In genomic region chr6:57432919-57433684, GRCh38 we compare ENCODE assay signal across 12 cellular contexts.
DNase-seq lines count a peak whose midpoint lies in the region; ATAC-seq, FAIRE-seq and TF ChIP-seq lines count a peak whose summit lies in the region.
"Had no signal": no experiment of that assay in that cellular context is flagged by ENCODE, and none has a peak within 500 bp of the region (broad histone marks: within the 10 kb centered on the region; RNA-seq: fewer than 3 reads in every experiment).

No MANE protein-coding gene starts in this region.

- no peak for TF ChIP-seq POLR2A in HepG2 (IDR thresholded peaks at IDR 0.05; ENCODE audit: insufficient read depth in 1 of 2, low read depth in 2 of 2, low read length in 2 of 2)
- no peak for TF ChIP-seq POLR2A in thyroid gland (IDR thresholded peaks at IDR 0.05)

- no peak for TF ChIP-seq EP300 in HepG2 (IDR thresholded peaks at IDR 0.05; ENCODE audit: low read depth in 2 of 2, low read length in 2 of 2)
- TF ChIP-seq EP300 in HepG2 (CRISPR knock-in tag; IDR thresholded peaks at IDR 0.05; ENCODE audit: borderline replicate concordance), result no peak

- H3K4me3 ChIP-seq in GM23248 (0 out of 2 replicates have a peak overlapping the region, but pooled peaks have one; percentile 12), HepG2 (replicated peaks in 1 of 3; ENCODE audit: insufficient read depth in 1 of 3, low read depth in 2 of 3, low read length in 3 of 3) (no peak overlapping the region), thyroid gland (replicated peaks in 1 of 3) (no peak overlapping the region)

- in situ Hi-C loops in GM23248 (cut with MboI) (no loop called here), HepG2 (cut with HindIII; ENCODE audit: extremely low pct_ligation_motif_present, low pct_unique_long_range_greater_than_20kb) (no loop called here)

- peaks cover 38% of the 10 kb centered on the region for H3F3A ChIP-seq in GM23248 (ENCODE audit: insufficient read depth)

- WGBS in GM23248 (ENCODE audit: low coverage in 1 of 2, low lambda C conversion rate in 2 of 2, missing lambda C conversion rate in 2 of 2), 2 experiments, result 75 to 78% methylated on average over 4 of the region's 4 CpGs
- 98% methylated on average over 4 of the region's 4 CpGs for WGBS in HepG2 (ENCODE audit: low lambda C conversion rate)
- WGBS in thyroid gland, 2 donors, result 81% methylated on average over 4 of the region's 4 CpGs

- H3K27me3 ChIP-seq in GM23248 (replicated peaks; ENCODE audit: insufficient read depth) (no peaks in the 10 kb centered on the region), HepG2 (ENCODE audit: control insufficient read depth in 1 of 2, insufficient read depth in 2 of 2, low read length in 2 of 2) (no peaks in the 10 kb centered on the region), thyroid gland (no peaks in the 10 kb centered on the region)

- H3K4me3 Mint-ChIP-seq in memory B cell, result peak overlapping the region; percentile 54
- H3K4me3 Mint-ChIP-seq: activated T-helper 17 cell treated with anti-CD3 and anti-CD28 coated beads, Interleukin-2, amount 50 U/mL, for 72 hours had no signal

- CTCF ChIA-PET in HepG2 (lab: Yijun Ruan, JAX; ENCODE audit: low intra/inter-chr PET ratio, low total read pairs), result no interaction called here

- peak overlapping the region; percentile 38; the same call in 1 of the 2 replicates for H2AFZ ChIP-seq in GM23248
- H2AFZ ChIP-seq in HepG2 (ENCODE audit: low read length), result no peak overlapping the region

- H3K9me3 Mint-ChIP-seq in memory B cell, result no peaks in the 10 kb centered on the region
- H3K9me3 Mint-ChIP-seq: activated T-helper 17 cell treated with anti-CD3 and anti-CD28 coated beads, Interleukin-2, amount 50 U/mL, for 72 hours had no signal

- H3K27ac ChIP-seq in GM23248 (peak overlapping the region; percentile 57), HepG2 (ENCODE audit: extremely low read length, insufficient read depth, low read length) (no peak overlapping the region), thyroid gland (no peak overlapping the region), caudate nucleus (ENCODE audit: low read depth, low read length) (no peak overlapping the region)

- H3K4me2 ChIP-seq in GM23248 (ENCODE audit: unreplicated experiment) (peak overlapping the region; percentile 40), HepG2 (ENCODE audit: low read depth, low read length) (no peak overlapping the region)

- intact Hi-C loops in HepG2 (cut with micrococcal nuclease; ENCODE audit: unreplicated experiment), result no loop called here
- intact Hi-C loops in thyroid gland (cut with DNase I), result no loop called here

- H4K20me1 ChIP-seq in GM23248 (ENCODE audit: insufficient read depth) (no peaks in the 10 kb centered on the region), HepG2 (ENCODE audit: insufficient read depth, low read length) (no peaks in the 10 kb centered on the region)

- H3K9me2 ChIP-seq in GM23248 (ENCODE audit: insufficient read depth), result no peaks in the 10 kb centered on the region

- TF ChIP-seq RAD21 in HepG2 (CRISPR knock-in tag; IDR thresholded peaks at IDR 0.05), result no peak

- H3K79me2 ChIP-seq in GM23248 (ENCODE audit: insufficient read depth) (peaks cover 64% of the 10 kb centered on the region), HepG2 (ENCODE audit: insufficient read depth, low read length) (no peaks in the 10 kb centered on the region)

- H3K4me1 Mint-ChIP-seq in memory B cell, result peaks cover 27% of the 10 kb centered on the region

- POLR2A ChIA-PET in HepG2 (lab: Yijun Ruan, JAX), result no interaction called here

- BruUV-seq in HepG2 (replicated peaks; lab: Mats Ljungman, UMichigan), result no TSS peak

- peak; percentile 38 for ATAC-seq in GM18867 (IDR thresholded peaks at IDR 0.05; ENCODE audit: unreplicated experiment)
- peak; percentile 72 for ATAC-seq in memory B cell (ENCODE audit: low read depth)
- ATAC-seq in HepG2, result no peak
- ATAC-seq: activated T-helper 17 cell treated with anti-CD3 and anti-CD28 coated beads, Interleukin-2, amount 50 U/mL, for 72 hours had no signal

- H3K27me3 Mint-ChIP-seq in memory B cell, result no peaks in the 10 kb centered on the region
- H3K27me3 Mint-ChIP-seq: activated T-helper 17 cell treated with anti-CD3 and anti-CD28 coated beads, Interleukin-2, amount 50 U/mL, for 72 hours had no signal

- H3K36me3 ChIP-seq in GM23248 (ENCODE audit: low read depth) (no peaks in the 10 kb centered on the region), HepG2 (replicated peaks in 1 of 2; ENCODE audit: control insufficient read depth in 1 of 2, insufficient read depth in 2 of 2, low read length in 2 of 2) (no peaks in the 10 kb centered on the region), thyroid gland (no peaks in the 10 kb centered on the region)

- DNase-seq in GM23248 (peak; percentile 13), Kasumi-1 (lab: John Stamatoyannopoulos, UW) (peak; percentile 27 to 42), memory B cell (ENCODE audit: low spot score in 2 of 2) (no peak), HepG2 (ENCODE audit: low spot score) (no peak), COLO668 (lab: John Stamatoyannopoulos, UW; ENCODE audit: unreplicated experiment) (no peak), thyroid gland (no peak), caudate nucleus (lab: John Stamatoyannopoulos, UW) (no peak)
- DNase-seq: effector CD4-positive, alpha-beta T cell; NCI-H524 treated with DMSO at 0.1 percent for 48 hours; T-helper 9 cell had no signal

- TF ChIP-seq CTCF in HepG2 (CRISPR knock-in tag; IDR thresholded peaks at IDR 0.05), result no peak
- no peak for TF ChIP-seq CTCF in thyroid gland (IDR thresholded peaks at IDR 0.05)

- H3K27ac Mint-ChIP-seq in memory B cell, result peak overlapping the region; percentile 38
- H3K27ac Mint-ChIP-seq: activated T-helper 17 cell treated with anti-CD3 and anti-CD28 coated beads, Interleukin-2, amount 50 U/mL, for 72 hours had no signal

- no peak for FAIRE-seq in HepG2 (lab: Jason Lieb, UNC)

- peak overlapping the region; percentile 1; the same call in 1 of the 2 replicates for H3K9ac ChIP-seq in GM23248
- H3K9ac ChIP-seq in HepG2 (ENCODE audit: insufficient read depth, low read depth, low read length), result no peak overlapping the region

- peaks cover 43% of the 10 kb centered on the region for H3K4me1 ChIP-seq in GM23248 (ENCODE audit: insufficient read depth)
- H3K4me1 ChIP-seq in HepG2 (ENCODE audit: insufficient read depth, low read length), result peaks cover 27% of the 10 kb centered on the region
- no peaks in the 10 kb centered on the region for H3K4me1 ChIP-seq in thyroid gland

- H3K9me3 ChIP-seq in GM23248 (ENCODE audit: low read depth) (no peaks in the 10 kb centered on the region), HepG2 (ENCODE audit: low read length) (no peaks in the 10 kb centered on the region), thyroid gland (no peaks in the 10 kb centered on the region)

- H3K36me3 Mint-ChIP-seq in memory B cell, result peaks cover 3% of the 10 kb centered on the region

TF ChIP-seq in HepG2, 621 proteins besides CTCF, POLR2A, EP300 and RAD21:
- TF ChIP-seq ZNF652 (CRISPR knock-in tag; IDR thresholded peaks at IDR 0.05; ENCODE audit: borderline replicate concordance, low read depth) (no peak), TBX3 (IDR thresholded peaks at IDR 0.05; ENCODE audit: borderline replicate concordance) (no peak), ZNF605 (CRISPR knock-in tag; IDR thresholded peaks at IDR 0.05) (no peak), ZNF816 (CRISPR knock-in tag; IDR thresholded peaks at IDR 0.05; ENCODE audit: borderline replicate concordance) (no peak), SIN3A (IDR thresholded peaks at IDR 0.05; ENCODE audit: borderline replicate concordance, low read depth, low read length) (no peak)
- TF ChIP-seq, protein P1, sequence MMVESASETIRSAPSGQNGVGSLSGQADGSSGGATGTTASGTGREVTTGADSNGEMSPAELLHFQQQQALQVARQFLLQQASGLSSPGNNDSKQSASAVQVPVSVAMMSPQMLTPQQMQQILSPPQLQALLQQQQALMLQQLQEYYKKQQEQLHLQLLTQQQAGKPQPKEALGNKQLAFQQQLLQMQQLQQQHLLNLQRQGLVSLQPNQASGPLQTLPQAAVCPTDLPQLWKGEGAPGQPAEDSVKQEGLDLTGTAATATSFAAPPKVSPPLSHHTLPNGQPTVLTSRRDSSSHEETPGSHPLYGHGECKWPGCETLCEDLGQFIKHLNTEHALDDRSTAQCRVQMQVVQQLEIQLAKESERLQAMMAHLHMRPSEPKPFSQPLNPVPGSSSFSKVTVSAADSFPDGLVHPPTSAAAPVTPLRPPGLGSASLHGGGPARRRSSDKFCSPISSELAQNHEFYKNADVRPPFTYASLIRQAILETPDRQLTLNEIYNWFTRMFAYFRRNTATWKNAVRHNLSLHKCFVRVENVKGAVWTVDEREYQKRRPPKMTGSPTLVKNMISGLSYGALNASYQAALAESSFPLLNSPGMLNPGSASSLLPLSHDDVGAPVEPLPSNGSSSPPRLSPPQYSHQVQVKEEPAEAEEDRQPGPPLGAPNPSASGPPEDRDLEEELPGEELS (CRISPR knock-in tag; IDR thresholded peaks at IDR 0.05), result no peak
- TF ChIP-seq, protein P2, sequence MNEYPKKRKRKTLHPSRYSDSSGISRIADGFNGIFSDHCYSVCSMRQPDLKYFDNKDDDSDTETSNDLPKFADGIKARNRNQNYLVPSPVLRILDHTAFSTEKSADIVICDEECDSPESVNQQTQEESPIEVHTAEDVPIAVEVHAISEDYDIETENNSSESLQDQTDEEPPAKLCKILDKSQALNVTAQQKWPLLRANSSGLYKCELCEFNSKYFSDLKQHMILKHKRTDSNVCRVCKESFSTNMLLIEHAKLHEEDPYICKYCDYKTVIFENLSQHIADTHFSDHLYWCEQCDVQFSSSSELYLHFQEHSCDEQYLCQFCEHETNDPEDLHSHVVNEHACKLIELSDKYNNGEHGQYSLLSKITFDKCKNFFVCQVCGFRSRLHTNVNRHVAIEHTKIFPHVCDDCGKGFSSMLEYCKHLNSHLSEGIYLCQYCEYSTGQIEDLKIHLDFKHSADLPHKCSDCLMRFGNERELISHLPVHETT (CRISPR knock-in tag; conservative IDR thresholded peaks at IDR 0.05), result no peak
- TF ChIP-seq, protein P3, sequence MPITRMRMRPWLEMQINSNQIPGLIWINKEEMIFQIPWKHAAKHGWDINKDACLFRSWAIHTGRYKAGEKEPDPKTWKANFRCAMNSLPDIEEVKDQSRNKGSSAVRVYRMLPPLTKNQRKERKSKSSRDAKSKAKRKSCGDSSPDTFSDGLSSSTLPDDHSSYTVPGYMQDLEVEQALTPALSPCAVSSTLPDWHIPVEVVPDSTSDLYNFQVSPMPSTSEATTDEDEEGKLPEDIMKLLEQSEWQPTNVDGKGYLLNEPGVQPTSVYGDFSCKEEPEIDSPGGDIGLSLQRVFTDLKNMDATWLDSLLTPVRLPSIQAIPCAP (CRISPR knock-in tag; IDR thresholded peaks at IDR 0.05; ENCODE audit: low read depth), result no peak
TF ChIP-seq in HepG2: peak in this region for 0.

Comparison
In these comparisons a context has a peak if more than half of its experiments do, and no peak if none do; other contexts are left out.
1. DNase-seq: peak in GM23248 (single experiment) and Kasumi-1 (2 of 2); none in memory B cell (0 of 2), HepG2 (single experiment), COLO668 (single experiment), thyroid gland (0 of 2) and caudate nucleus (0 of 61).